ENCODE assay signal across 28 cellular contexts in genomic region chr18:35201502-35201901, GRCh38. TPM values are rescaled to one million over a fixed set of nuclear protein-coding genes. Genes with fewer than 3 reads are reported as not detected.
A peak's percentile ranks its signal among the peaks of the same experiment; 100 is the strongest.
DNase-seq lines count a peak whose midpoint lies in the region; ATAC-seq, FAIRE-seq and TF ChIP-seq lines count a peak whose summit lies in the region.
"Had no signal": no experiment of that assay in that cellular context is flagged by ENCODE, and none has a peak within 500 bp of the region (broad histone marks: within the 10 kb centered on the region; RNA-seq: fewer than 3 reads in every experiment).

No MANE protein-coding gene starts in this region.

- no peaks in the 10 kb centered on the region for H4K20me1 ChIP-seq in H1 (replicated peaks in 1 of 2; ENCODE audit: control insufficient read depth in 1 of 2, insufficient read depth in 2 of 2, low read length in 2 of 2)

- TF ChIP-seq EP300 in H1 (IDR thresholded peaks at IDR 0.05; ENCODE audit: borderline replicate concordance in 1 of 2, low read depth in 2 of 2, low read length in 2 of 2): no peak

- no peak overlapping the region for H2BK120ac ChIP-seq in H1 (replicated peaks; ENCODE audit: low read depth, low read length)

- no peak for TF ChIP-seq POLR2A in H1 (IDR thresholded peaks at IDR 0.05; ENCODE audit: control extremely low read depth in 1 of 2, low read depth in 2 of 2, low read length in 2 of 2)

- no peak overlapping the region for H2BK5ac ChIP-seq in H1 (ENCODE audit: low read depth, low read length)

- no peak overlapping the region for H3K23ac ChIP-seq in H1 (ENCODE audit: insufficient read length)

- H3K4me1 ChIP-seq in BE2C (no peaks in the 10 kb centered on the region), H1 (replicated peaks in 1 of 4; ENCODE audit: control insufficient read depth in 3 of 4, insufficient read depth in 4 of 4, low read length in 3 of 4) (no peaks in the 10 kb centered on the region)
- H3K4me1 ChIP-seq: breast epithelium had no signal

- H3K18ac ChIP-seq in H1 (ENCODE audit: extremely low read depth, low read length): no peak overlapping the region

- no peaks in the 10 kb centered on the region for H3K27me3 ChIP-seq in BE2C
- H3K27me3 ChIP-seq in H1 (replicated peaks in 1 of 4; ENCODE audit: control insufficient read depth in 3 of 4, extremely low read depth in 1 of 4, insufficient read depth in 3 of 4, low read length in 3 of 4): no peaks in the 10 kb centered on the region
- H3K27me3 ChIP-seq: breast epithelium, ovary, tibial nerve had no signal

- POLR2A ChIA-PET in H1 (lab: Charles Lee; ENCODE audit: partially characterized antibody) (interaction anchor here (1.3 kb wide), 1 partner anchor 39 kb away, joined by 3 read pairs; the partner anchor contains the start of gene ZNF397), GM10248 (lab: Yijun Ruan, JAX) (no interaction called here)

- TF ChIP-seq RAD21 in H1 (IDR thresholded peaks at IDR 0.05 in 1 of 2, conservative IDR thresholded peaks at IDR 0.05 in 1 of 2; ENCODE audit: low read depth in 2 of 2, low read length in 2 of 2): no peak

- no peak overlapping the region for H2BK15ac ChIP-seq in H1 (ENCODE audit: low read length)

- H3K4me1 Mint-ChIP-seq in activated T-helper 2 cell treated with anti-CD3 and anti-CD28 coated beads, Interferon-gamma antibody, Interleukin-2, Interleukin-4, amounts not matched to agents 10 μg/mL and 5 μg/mL and 100 μg/mL, durations not matched to agents 14 hours and 24 hours and 36 hours (ENCODE audit: low read depth): no peaks in the 10 kb centered on the region

- H3K79me1 ChIP-seq in H1 (ENCODE audit: low read depth, low read length): no peaks in the 10 kb centered on the region

- no peak overlapping the region for H3K56ac ChIP-seq in H1 (replicated peaks; ENCODE audit: insufficient read length, low read depth, low read length)

- peak overlapping the region; percentile 74; the same call in 1 of the 2 replicates for H2AFZ ChIP-seq in H1 (ENCODE audit: low read length)

- H3K9me3 Mint-ChIP-seq in activated T-helper 2 cell treated with anti-CD3 and anti-CD28 coated beads, Interferon-gamma antibody, Interleukin-2, Interleukin-4, amounts not matched to agents 10 μg/mL and 5 μg/mL and 100 μg/mL, durations not matched to agents 14 hours and 24 hours and 36 hours: peaks cover 12% of the 10 kb centered on the region
- H3K9me3 Mint-ChIP-seq: CD4-positive, alpha-beta T cell had no signal

- H3K4me3 Mint-ChIP-seq in activated T-helper 2 cell treated with anti-CD3 and anti-CD28 coated beads, Interferon-gamma antibody, Interleukin-2, Interleukin-4, amounts not matched to agents 10 μg/mL and 5 μg/mL and 100 μg/mL, durations not matched to agents 14 hours and 24 hours and 36 hours (ENCODE audit: low read depth): no peak overlapping the region
- H3K4me3 Mint-ChIP-seq: activated naive CD4-positive, alpha-beta T cell treated with anti-CD3 and anti-CD28 coated beads for 36 hours; activated T-cell treated with anti-CD3 and anti-CD28 coated beads, Interleukin-2, amount 50 U/mL, for 24 hours; CD4-positive, alpha-beta T cell; nephron had no signal

- no peak overlapping the region for H4K8ac ChIP-seq in H1 (ENCODE audit: extremely low read depth, insufficient read depth, low read length)

- WGBS in H1 (ENCODE audit: extremely low coverage in 1 of 2, insufficient coverage in 1 of 2, insufficient read length in 1 of 2, insufficient replicate concordance in 2 of 2, low coverage in 1 of 2, low lambda C conversion rate in 2 of 2, missing lambda C conversion rate in 1 of 2), 2 experiments: 87% methylated on average over 4 of the region's 4 CpGs; no CpG with 5 or more reads in 1 of the 2 experiments

- FAIRE-seq in H1 (lab: Jason Lieb, UNC): no peak
- FAIRE-seq: A204.1, G401.6, GM19239, small intestine had no signal

- H3K79me2 ChIP-seq in H1 (ENCODE audit: control insufficient read depth in 1 of 2, insufficient read depth in 2 of 2, low read length in 2 of 2): no peaks in the 10 kb centered on the region

- intact Hi-C loops in activated T-helper 2 cell treated with anti-CD3 and anti-CD28 coated beads, Interferon-gamma antibody, Interleukin-2, Interleukin-4, amounts not matched to agents 10 μg/mL and 5 μg/mL and 100 μg/mL, durations not matched to agents 14 hours and 24 hours and 36 hours (cut with micrococcal nuclease): no loop called here

- DNase-seq in BE2C (peak; percentile 44), NCI-H1092 treated with DMSO at 0.1 percent for 48 hours (lab: John Stamatoyannopoulos, UW) (peak; percentile 93), NCI-H524 (lab: John Stamatoyannopoulos, UW) (peak; percentile 97 to 98), H1 (ENCODE audit: low read depth in 1 of 2, low spot score in 2 of 2) (no peak), GM10248 (ENCODE audit: extremely low spot score) (no peak), amniotic stem cell (lab: John Stamatoyannopoulos, UW) (no peak)
- no peak for DNase-seq in activated T-helper 2 cell treated with anti-CD3 and anti-CD28 coated beads, Interferon-gamma antibody, Interleukin-2, Interleukin-4, amounts not matched to agents 10 μg/mL and 5 μg/mL and 100 μg/mL, durations not matched to agents 14 hours and 24 hours and 36 hours (ENCODE audit: low spot score)
- DNase-seq: activated CD4-positive, alpha-beta T cell treated with anti-CD3 and anti-CD28 coated beads for 48 hours; activated naive CD4-positive, alpha-beta T cell treated with anti-CD3 and anti-CD28 coated beads for 36 hours; activated T-cell treated with anti-CD3 and anti-CD28 coated beads, Interleukin-2, amount 50 U/mL, for 24 hours; CD4-positive, alpha-beta T cell; effector CD4-positive, alpha-beta T cell; islet precursor cell; NCI-H187; NK-92 treated with Interleukin-12 subunit alpha and Interleukin-12 subunit beta, amount 100 ng/mL, for 24 hours; ovary; PC-3; small intestine; stimulated activated CD4-positive, alpha-beta T cell treated with anti-CD3 and anti-CD28 coated beads, Interleukin-2, amount 100 ng/mL, for 24 hours; T-helper 9 cell had no signal

- H3K4ac ChIP-seq in H1 (replicated peaks; ENCODE audit: insufficient read length, low read depth, low read length): no peak overlapping the region

- H3K23me2 ChIP-seq in H1 (ENCODE audit: low read depth, low read length): no peaks in the 10 kb centered on the region

- no peak overlapping the region for H3K14ac ChIP-seq in H1 (ENCODE audit: insufficient read length)

- no peak for ATAC-seq in HG02938 (IDR thresholded peaks at IDR 0.05; ENCODE audit: unreplicated experiment)
- ATAC-seq: PC-3 had no signal

- H2BK20ac ChIP-seq in H1 (ENCODE audit: low read length): no peak overlapping the region

- H3K4me3 ChIP-seq in BE2C (ENCODE audit: low read depth, low read length) (no peak overlapping the region), H1 (ENCODE audit: extremely low read depth in 1 of 4, insufficient read depth in 2 of 4, low read depth in 3 of 4, low read length in 4 of 4) (no peak overlapping the region)
- H3K4me3 ChIP-seq: breast epithelium, ovary, tibial nerve had no signal

- H3K36me3 Mint-ChIP-seq in activated T-helper 2 cell treated with anti-CD3 and anti-CD28 coated beads, Interferon-gamma antibody, Interleukin-2, Interleukin-4, amounts not matched to agents 10 μg/mL and 5 μg/mL and 100 μg/mL, durations not matched to agents 14 hours and 24 hours and 36 hours (ENCODE audit: low read depth): no peaks in the 10 kb centered on the region

- H3K9ac ChIP-seq in H1 (replicated peaks in 1 of 4; ENCODE audit: extremely low read depth in 1 of 4, low read depth in 3 of 4, low read length in 3 of 4): no peak overlapping the region

- H2BK12ac ChIP-seq in H1 (ENCODE audit: low read depth, low read length): no peak overlapping the region

- no peak overlapping the region for H3K4me2 ChIP-seq in H1 (ENCODE audit: insufficient read depth in 1 of 2, low read depth in 2 of 2, low read length in 2 of 2)

- H3K27ac Mint-ChIP-seq in activated T-helper 2 cell treated with anti-CD3 and anti-CD28 coated beads, Interferon-gamma antibody, Interleukin-2, Interleukin-4, amounts not matched to agents 10 μg/mL and 5 μg/mL and 100 μg/mL, durations not matched to agents 14 hours and 24 hours and 36 hours: no peak overlapping the region
- H3K27ac Mint-ChIP-seq: activated naive CD4-positive, alpha-beta T cell treated with anti-CD3 and anti-CD28 coated beads for 36 hours; activated T-cell treated with anti-CD3 and anti-CD28 coated beads, Interleukin-2, amount 50 U/mL, for 24 hours; CD4-positive, alpha-beta T cell had no signal

- H3K27me3 Mint-ChIP-seq in activated T-helper 2 cell treated with anti-CD3 and anti-CD28 coated beads, Interferon-gamma antibody, Interleukin-2, Interleukin-4, amounts not matched to agents 10 μg/mL and 5 μg/mL and 100 μg/mL, durations not matched to agents 14 hours and 24 hours and 36 hours (ENCODE audit: low read depth): no peaks in the 10 kb centered on the region
- H3K27me3 Mint-ChIP-seq: CD4-positive, alpha-beta T cell had no signal

- no peak for TF ChIP-seq CTCF in BE2C (IDR thresholded peaks at IDR 0.05; ENCODE audit: low read depth, low read length)
- no peak for TF ChIP-seq CTCF in H1 (IDR thresholded peaks at IDR 0.05; ENCODE audit: control extremely low read depth in 1 of 3, insufficient read depth in 1 of 3, low read depth in 1 of 3, low read length in 3 of 3)
- TF ChIP-seq CTCF in GM10248 (IDR thresholded peaks at IDR 0.05; ENCODE audit: control extremely low read depth, extremely low read depth, low read depth, missing control alignments): no peak

- no peak overlapping the region for H4K91ac ChIP-seq in H1 (replicated peaks; ENCODE audit: insufficient read length, low read length)

- H3K36me3 ChIP-seq in BE2C (no peaks in the 10 kb centered on the region), H1 (ENCODE audit: control insufficient read depth in 2 of 4, insufficient read depth in 4 of 4, low read length in 3 of 4) (no peaks in the 10 kb centered on the region)
- H3K36me3 ChIP-seq: breast epithelium, ovary, tibial nerve had no signal

- no peak overlapping the region for H4K5ac ChIP-seq in H1 (ENCODE audit: insufficient read length, low read depth, low read length)

- H3K9me3 ChIP-seq in BE2C (no peaks in the 10 kb centered on the region), H1 (ENCODE audit: insufficient read depth in 2 of 2, low read depth in 1 of 2, low read length in 1 of 2) (peaks cover 6 to 9% of the 10 kb centered on the region in 2 experiments)
- H3K9me3 ChIP-seq: breast epithelium, ovary had no signal

- no peak overlapping the region for H2AK5ac ChIP-seq in H1 (ENCODE audit: low read depth, low read length)

- CTCF ChIA-PET in H1 (lab: Charles Lee; ENCODE audit: partially characterized antibody): interaction anchor here (0.6 kb wide), 1 partner anchor 105 kb away, joined by 4 read pairs; no protein-coding TSS in a partner anchor
- CTCF ChIA-PET in GM10248 (lab: Yijun Ruan, JAX): interaction anchor here (1.1 to 3.4 kb wide), 3 partner anchors 15 to 38 kb away, joined by 3 to 17 read pairs (median 5); no protein-coding TSS in a partner anchor

- H3K27ac ChIP-seq in H1 (ENCODE audit: low read depth, low read length): no peak overlapping the region
- H3K27ac ChIP-seq: breast epithelium, ovary, VCaP had no signal

RNA-seq across cellular contexts. Expression of gene ZNF397, which starts 39.3 kb away (rescaled TPM):
- 21.9 TPM for polyA plus RNA-seq in BE2C (2012; ENCODE audit: insufficient read depth, insufficient read length, low read depth)
- 38.9 and 39.5 TPM in 2 replicates for total RNA-seq in H1 (2021; fragmentation: NEBNext Ultra II Directional; extraction: Animal tissue kit (Norgen Biotek cat#: 25700))
- 9.0 and 9.8 TPM in 2 replicates for polyA plus RNA-seq in H1 (2011; rRNA removed)
- 19.3 TPM for polyA plus RNA-seq in H1 (2011; cell fraction: cytosol; rRNA removed)
- polyA plus RNA-seq in H1 (2011; cell fraction: nucleus; rRNA removed): 18.0 TPM
- 25.3 to 40.4 TPM (median 29.6 TPM) in 4 replicates for polyA plus RNA-seq in H1 (2012, experiment 1 of 2)
- 3.4 TPM for polyA plus RNA-seq in H1 (2012, experiment 2 of 2)
- polyA plus RNA-seq in H1 (2013, experiment 1 of 2): 27.2 TPM
- 25.5 TPM for polyA plus RNA-seq in H1 (2013, experiment 2 of 2)
- 27.7 and 39.9 TPM in 2 replicates for polyA minus RNA-seq in H1 (2011; rRNA and poly(A)+ RNA removed)
- 18.5 TPM for polyA minus RNA-seq in H1 (2011; cell fraction: cytosol; rRNA and poly(A)+ RNA removed)
- polyA minus RNA-seq in H1 (2011; cell fraction: nucleus; rRNA and poly(A)+ RNA removed): 44.7 TPM
- 14.6 and 18.4 TPM in 2 replicates for total RNA-seq in activated T-helper 2 cell treated with anti-CD3 and anti-CD28 coated beads, Interferon-gamma antibody, Interleukin-2, Interleukin-4, amounts not matched to agents 10 μg/mL and 5 μg/mL and 100 μg/mL, durations not matched to agents 14 hours and 24 hours and 36 hours

Comparison
In these comparisons a context has a peak if more than half of its experiments do, and no peak if none do; other contexts are left out.
1. DNase-seq: peak in BE2C (single experiment), NCI-H1092 treated with DMSO at 0.1 percent for 48 hours (single experiment) and NCI-H524 (2 of 2); none in H1 (0 of 2), GM10248 (single experiment), amniotic stem cell (single experiment) and activated T-helper 2 cell treated with anti-CD3 and anti-CD28 coated beads, Interferon-gamma antibody, Interleukin-2, Interleukin-4, amounts not matched to agents 10 μg/mL and 5 μg/mL and 100 μg/mL, durations not matched to agents 14 hours and 24 hours and 36 hours (single experiment).